ENCODE assay signal across 7 cellular contexts in genomic region chr7:23472974-23473847, GRCh38. TPM values are rescaled to one million over a fixed set of nuclear protein-coding genes. Genes with fewer than 3 reads are reported as not detected.
A peak's percentile ranks its signal among the peaks of the same experiment; 100 is the strongest.
DNase-seq lines count a peak whose midpoint lies in the region; ATAC-seq, FAIRE-seq and TF ChIP-seq lines count a peak whose summit lies in the region.

No MANE protein-coding gene starts in this region.

- no peak for ATAC-seq in HG03139 (IDR thresholded peaks at IDR 0.05; ENCODE audit: unreplicated experiment)

- H3K4me1 Mint-ChIP-seq in neural crest cell: peaks cover 45% of the 10 kb centered on the region

- 0 out of 2 replicates have a peak, but pooled peaks have one; percentile 21 for TF ChIP-seq POLR2A in GM12891 (IDR thresholded peaks at IDR 0.05; ENCODE audit: low read depth, low read length)

- in situ Hi-C loops in astrocyte of the spinal cord (cut with HindIII; ENCODE audit: low sequenced_read_pairs): no loop called here

- DNase-seq in GM12891 (ENCODE audit: insufficient read length, low spot score) (no peak), NCI-H1930 (lab: John Stamatoyannopoulos, UW) (peak; percentile 36 to 45), astrocyte of the spinal cord (ENCODE audit: low read depth, low spot score) (peak; percentile 19), neural crest cell (ENCODE audit: low read depth, low spot score) (peak; percentile 27), AML-193 (lab: John Stamatoyannopoulos, UW) (no peak), NCI-H128 (lab: John Stamatoyannopoulos, UW; ENCODE audit: unreplicated experiment) (no peak)

- H3K27ac Mint-ChIP-seq in neural crest cell (ENCODE audit: unreplicated experiment): peak overlapping the region; percentile 98

- TF ChIP-seq CTCF in astrocyte of the spinal cord (IDR thresholded peaks at IDR 0.05; ENCODE audit: low read depth, low read length) (no peak), neural crest cell (conservative IDR thresholded peaks at IDR 0.05) (no peak)

- no peaks in the 10 kb centered on the region for H3K9me3 Mint-ChIP-seq in neural crest cell

- H3K36me3 Mint-ChIP-seq in neural crest cell (ENCODE audit: low read depth): peaks cover 2% of the 10 kb centered on the region

- peaks cover 11% of the 10 kb centered on the region for H3K27me3 Mint-ChIP-seq in neural crest cell (ENCODE audit: low read depth)

- H3K4me3 ChIP-seq in astrocyte of the spinal cord (ENCODE audit: low read depth, low read length): peak overlapping the region; percentile 62

- peak overlapping the region; percentile 97 for H3K4me3 Mint-ChIP-seq in neural crest cell

- peak; percentile 77 for FAIRE-seq in GM12891 (lab: Jason Lieb, UNC)

TF ChIP-seq in GM12891, 5 proteins besides CTCF, POLR2A, EP300 and RAD21:
- TF ChIP-seq POU2F2 (IDR thresholded peaks at IDR 0.05; ENCODE audit: low read depth, low read length) (no peak), POLR2AphosphoS5 (IDR thresholded peaks at IDR 0.05; ENCODE audit: low read depth, low read length) (no peak), SPI1 (IDR thresholded peaks at IDR 0.05; ENCODE audit: low read depth, low read length) (no peak), TAF1 (IDR thresholded peaks at IDR 0.05; ENCODE audit: low read depth, low read length) (no peak), PAX5 (IDR thresholded peaks at IDR 0.05; ENCODE audit: insufficient read depth, low read length, severe bottlenecking) (no peak)

RNA-seq across cellular contexts. Expression of gene IGF2BP3, which starts 2.9 kb away (rescaled TPM):
- polyA plus RNA-seq in GM12891 (2012; ENCODE audit: low read depth, missing spikeins): 31.3 TPM
- 117 and 118 TPM in 2 replicates for total RNA-seq in neural crest cell

RNA-seq across cellular contexts. Expression of gene TRA2A, which starts 58.6 kb away (rescaled TPM):
- 74.3 TPM for polyA plus RNA-seq in GM12891 (2012; ENCODE audit: low read depth, missing spikeins)
- 120 and 132 TPM in 2 replicates for total RNA-seq in neural crest cell

Comparison
In these comparisons a context has a peak if more than half of its experiments do, and no peak if none do; other contexts are left out.
1. DNase-seq: peak in NCI-H1930 (2 of 2), astrocyte of the spinal cord (single experiment) and neural crest cell (single experiment); none in GM12891 (single experiment), AML-193 (0 of 2) and NCI-H128 (single experiment).